Comparison of ENCODE assay signal across 10 cellular contexts in genomic region chr12:128567730-128568129, GRCh38.
"Had no signal": no experiment of that assay in that cellular context is flagged by ENCODE, and none has a peak within 500 bp of the region (broad histone marks: within the 10 kb centered on the region; RNA-seq: fewer than 3 reads in every experiment).

No MANE protein-coding gene starts in this region.

- H3K4me1 ChIP-seq: HAP-1 had no signal

- ATAC-seq: GM23338, HCT116 had no signal

- DNase-seq: GM23248, GOT3, H7, H9, HCEC 1CT, HFFc6 had no signal

- H3K27ac ChIP-seq: GM23248 had no signal

- FAIRE-seq: H54 had no signal

- H3K9me3 ChIP-seq: HAP-1 had no signal

- H3K4me2 ChIP-seq: GM23338 had no signal

- H3K9ac ChIP-seq: GM23248 had no signal

- H2AFZ ChIP-seq: GM23248, GM23338 had no signal

- H3K4me3 ChIP-seq: GM23248, GM23338, HAP-1 had no signal

- H3K36me3 ChIP-seq: HAP-1 had no signal
